35 cellular contexts compared by ENCODE assay signal in the genomic region with DNA sequence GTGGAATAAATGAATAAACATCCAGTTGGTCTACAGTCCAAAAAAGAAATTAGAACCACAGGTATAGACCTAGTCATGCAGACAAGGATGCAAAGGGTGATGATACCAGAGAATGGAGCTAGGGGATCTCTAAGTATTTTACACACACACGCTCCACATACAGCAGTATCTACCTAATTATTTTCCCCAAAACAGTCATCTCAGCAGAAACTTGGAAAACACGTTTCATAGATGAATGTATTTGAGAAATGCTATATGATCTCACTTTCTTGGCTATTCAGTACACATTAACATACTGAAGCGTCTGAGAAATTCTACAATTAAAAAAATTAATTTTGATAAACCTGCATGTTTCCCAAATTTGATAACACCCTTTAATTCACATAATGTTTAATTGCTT.
"Had no signal": no experiment of that assay in that cellular context is flagged by ENCODE, and none has a peak within 500 bp of the region (broad histone marks: within the 10 kb centered on the region; RNA-seq: fewer than 3 reads in every experiment).

No MANE protein-coding gene starts in this region.

- H3K27ac ChIP-seq: ascending aorta, body of pancreas, brain microvascular endothelial cell, cardiac muscle cell had no signal

- H3K4me1 ChIP-seq: ascending aorta, body of pancreas, breast epithelium had no signal

- ATAC-seq: activated naive CD4-positive, alpha-beta T cell treated with anti-CD3 and anti-CD28 coated beads, Interleukin-2, amount 50 U/mL, for 72 hours; activated naive CD8-positive, alpha-beta T cell treated with anti-CD3 and anti-CD28 coated beads, Interleukin-2, amount 50 U/mL, for 24 hours; activated T-cell treated with anti-CD3 and anti-CD28 coated beads, Interleukin-2, amount 50 U/mL, for 4 hours; activated T-cell treated with anti-CD3 and anti-CD28 coated beads, Interleukin-2, amount 50 U/mL, for 72 hours; activated T-helper 17 cell treated with anti-CD3 and anti-CD28 coated beads, Interleukin-2, amount 50 U/mL, for 72 hours; body of pancreas had no signal

- FAIRE-seq: astrocyte, bronchial epithelial cell had no signal

- H3K36me3 ChIP-seq: adrenal gland, ascending aorta, brain microvascular endothelial cell, breast epithelium, cardiac muscle cell had no signal

- H3K27me3 ChIP-seq: adrenal gland, ascending aorta, body of pancreas, brain microvascular endothelial cell, breast epithelium, cardiac muscle cell had no signal

- H3K9me3 ChIP-seq: adrenal gland, ascending aorta, breast epithelium had no signal

- DNase-seq: activated effector memory CD4-positive, alpha-beta T cell treated with anti-CD3 and anti-CD28 coated beads, Interleukin-2, amount 50 U/mL, for 16 hours; activated effector memory CD4-positive, alpha-beta T cell treated with Interleukin-2 at 50 U/mL for 16 hours; activated gamma-delta T cell; activated gamma-delta T cell treated with Interleukin-2 at 50 U/mL for 16 hours; activated naive CD4-positive, alpha-beta T cell; activated naive CD4-positive, alpha-beta T cell treated with anti-CD3 and anti-CD28 coated beads for 36 hours; activated naive CD4-positive, alpha-beta T cell treated with anti-CD3 and anti-CD28 coated beads, Interleukin-2, amount 10 ng/mL, durations not matched to agents 7 days and 5 days; activated naive CD4-positive, alpha-beta T cell treated with anti-CD3 and anti-CD28 coated beads, Interleukin-2, amount 50 U/mL, for 16 hours; activated naive CD4-positive, alpha-beta T cell treated with Interleukin-2 at 50 U/mL for 16 hours; activated naive CD8-positive, alpha-beta T cell treated with anti-CD3 and anti-CD28 coated beads for 36 hours; activated naive CD8-positive, alpha-beta T cell treated with anti-CD3 and anti-CD28 coated beads, Interleukin-2, amount 10 ng/mL, durations not matched to agents 7 days and 5 days; activated naive CD8-positive, alpha-beta T cell treated with anti-CD3 and anti-CD28 coated beads, Interleukin-2, amount 50 U/mL, for 24 hours; activated T-cell treated with anti-CD3 and anti-CD28 coated beads for 4 hours; activated T-cell treated with anti-CD3 and anti-CD28 coated beads, Interleukin-2, amount 50 U/mL, for 1 hour; activated T-cell treated with anti-CD3 and anti-CD28 coated beads, Interleukin-2, amount 50 U/mL, for 24 hours; activated T-cell treated with anti-CD3 and anti-CD28 coated beads, Interleukin-2, amount 50 U/mL, for 4 hours; activated T-cell treated with anti-CD3 and anti-CD28 coated beads, Interleukin-2, amount 50 U/mL, for 48 hours; activated T-cell treated with anti-CD3 and anti-CD28 coated beads, Interleukin-2, amount 50 U/mL, for 72 hours; adrenal gland; amniotic stem cell; amygdala; anterior cingulate cortex; aorta; body of pancreas; brain microvascular endothelial cell; caudate nucleus; central memory CD4-positive, alpha-beta T cell; cerebellar nuclear complex had no signal

- H3K4me3 ChIP-seq: adrenal gland, ascending aorta, body of pancreas, breast epithelium, cardiac muscle cell had no signal
